21 cellular contexts compared by ENCODE assay signal in the genomic region with DNA sequence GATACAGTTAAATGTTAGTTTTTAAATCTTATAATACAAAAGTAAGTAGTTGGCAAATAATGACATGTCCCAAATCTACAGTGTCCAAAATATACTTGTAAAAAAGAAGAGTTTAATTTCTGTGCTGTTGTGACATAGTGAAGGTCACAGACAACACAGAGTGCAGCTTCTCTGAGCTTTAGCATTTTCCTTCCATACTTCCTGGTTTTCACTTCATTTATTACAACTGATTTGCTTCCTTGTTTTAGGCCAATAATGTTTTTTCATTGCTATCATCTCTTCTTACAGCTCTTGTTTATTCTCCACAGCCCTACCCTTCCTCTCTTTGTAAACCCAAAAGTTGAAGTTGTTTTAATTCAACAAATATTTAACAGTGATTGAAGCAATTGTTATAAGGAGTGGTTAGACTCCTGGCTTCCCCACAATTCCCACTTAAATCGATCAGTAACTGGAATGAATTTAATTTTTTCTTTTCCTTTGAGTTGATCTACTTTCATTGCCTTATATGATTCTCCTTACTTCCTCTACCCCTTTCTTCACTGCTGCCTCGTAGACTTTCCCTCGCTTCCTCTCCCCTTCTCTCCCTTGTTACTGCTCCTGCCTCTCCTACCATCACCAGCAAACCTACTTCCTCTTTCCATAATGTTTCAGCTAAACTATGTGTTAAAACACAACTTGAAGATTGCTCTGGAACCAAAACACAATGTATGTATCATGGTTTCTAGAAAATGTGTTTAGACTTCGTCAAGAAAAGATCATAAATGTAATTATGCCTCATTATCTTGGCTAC.
A peak's percentile ranks its signal among the peaks of the same experiment; 100 is the strongest.
DNase-seq lines count a peak whose midpoint lies in the region; TF ChIP-seq lines count a peak whose summit lies in the region.
"Had no signal": no experiment of that assay in that cellular context is flagged by ENCODE, and none has a peak within 500 bp of the region (broad histone marks: within the 10 kb centered on the region; RNA-seq: fewer than 3 reads in every experiment).

No MANE protein-coding gene starts in this region.

- H3K9me3 Mint-ChIP-seq in endothelial cell (ENCODE audit: unreplicated experiment), result no peaks in the 10 kb centered on the region

- peaks cover 5% of the 10 kb centered on the region for H3K4me1 Mint-ChIP-seq in endothelial cell (ENCODE audit: unreplicated experiment)
- H3K4me1 Mint-ChIP-seq: activated naive CD4-positive, alpha-beta T cell treated with anti-CD3 and anti-CD28 coated beads, Interleukin-2, amount 10 ng/mL, durations not matched to agents 7 days and 5 days had no signal

- intact Hi-C loops in dorsolateral prefrontal cortex (cut with DNase I), result no loop called here

- in situ Hi-C loops in KBM-7 (cut with MboI; ENCODE audit: low pct_unique_long_range_greater_than_20kb, low sequenced_read_pairs), result no loop called here

- WGBS in hepatocyte (ENCODE audit: low lambda C conversion rate, missing lambda C conversion rate), result 61% methylated on average over 4 of the region's 4 CpGs

- DNase-seq in AML-193 (lab: John Stamatoyannopoulos, UW) (peak; percentile 51), KBM-7 (peak; percentile 87), SIG-M5 treated with dmso at 0.1 percent for 504 hours (lab: John Stamatoyannopoulos, UW; ENCODE audit: unreplicated experiment) (peak; percentile 92), hepatocyte (ENCODE audit: low spot score) (no peak), endothelial cell (ENCODE audit: low spot score) (no peak), DMS114 treated with DMSO at 0.1 percent for 48 hours (lab: John Stamatoyannopoulos, UW; ENCODE audit: unreplicated experiment) (no peak), dorsolateral prefrontal cortex (no peak), NCI-H774 (lab: John Stamatoyannopoulos, UW) (no peak)
- DNase-seq: activated CD4-positive, alpha-beta T cell treated with anti-CD3 and anti-CD28 coated beads for 1 hour; activated naive CD4-positive, alpha-beta T cell treated with anti-CD3 and anti-CD28 coated beads, Interleukin-2, amount 10 ng/mL, durations not matched to agents 7 days and 5 days; activated T-cell treated with anti-CD3 and anti-CD28 coated beads, Interleukin-2, amount 50 U/mL, for 72 hours; amygdala; Caco-2; cortex of kidney; H7; midbrain; NCI-H187 treated with DMSO at 0.1 percent for 48 hours; NK-92 treated with Interleukin-12 subunit alpha and Interleukin-12 subunit beta, amount 100 ng/mL, for 24 hours; RPMI8226 had no signal

- H3K27ac ChIP-seq in hepatocyte (no peak overlapping the region), dorsolateral prefrontal cortex (no peak overlapping the region)
- H3K27ac ChIP-seq: A549, prostate gland had no signal

- H3K36me3 Mint-ChIP-seq in endothelial cell (ENCODE audit: low read depth, unreplicated experiment), result no peaks in the 10 kb centered on the region
- H3K36me3 Mint-ChIP-seq: activated naive CD4-positive, alpha-beta T cell treated with anti-CD3 and anti-CD28 coated beads, Interleukin-2, amount 10 ng/mL, durations not matched to agents 7 days and 5 days had no signal

- H3K36me3 ChIP-seq in hepatocyte (replicated peaks; ENCODE audit: insufficient read depth, low read depth), result no peaks in the 10 kb centered on the region
- H3K36me3 ChIP-seq: prostate gland had no signal

- H3K4me1 ChIP-seq in hepatocyte (ENCODE audit: insufficient read depth), result no peaks in the 10 kb centered on the region
- H3K4me1 ChIP-seq: A549, Caco-2, prostate gland had no signal

- H3K9me3 ChIP-seq in hepatocyte (ENCODE audit: low read depth), result no peaks in the 10 kb centered on the region
- H3K9me3 ChIP-seq: A549, Caco-2, prostate gland had no signal

- no peak overlapping the region for H3K4me2 ChIP-seq in hepatocyte
- H3K4me2 ChIP-seq: A549 had no signal

- no peak for TF ChIP-seq CTCF in hepatocyte (IDR thresholded peaks at IDR 0.05; ENCODE audit: poor library complexity)
- TF ChIP-seq CTCF in endothelial cell (IDR thresholded peaks at IDR 0.05; ENCODE audit: unreplicated experiment), result no peak
- TF ChIP-seq CTCF in dorsolateral prefrontal cortex (IDR thresholded peaks at IDR 0.05 in 54 of 56, conservative IDR thresholded peaks at IDR 0.05 in 2 of 56; ENCODE audit: low read depth in 1 of 56, partially characterized antibody in 56 of 56), result no peak

- H3K27me3 ChIP-seq in hepatocyte (no peaks in the 10 kb centered on the region), dorsolateral prefrontal cortex (peaks cover 0 to 3% (median 0%) of the 10 kb centered on the region in 45 donors)

- H2AFZ ChIP-seq in hepatocyte, result peak overlapping the region; percentile 6

- H3K4me3 ChIP-seq in hepatocyte (no peak overlapping the region), dorsolateral prefrontal cortex (no peak overlapping the region)
- H3K4me3 ChIP-seq: A549, prostate gland had no signal

- H4K20me1 ChIP-seq in hepatocyte (ENCODE audit: insufficient read depth, poor library complexity, severe bottlenecking), result no peaks in the 10 kb centered on the region

- no peak overlapping the region for H3K27ac Mint-ChIP-seq in endothelial cell (ENCODE audit: unreplicated experiment)
- H3K27ac Mint-ChIP-seq: activated naive CD4-positive, alpha-beta T cell treated with anti-CD3 and anti-CD28 coated beads, Interleukin-2, amount 10 ng/mL, durations not matched to agents 7 days and 5 days; activated T-cell treated with anti-CD3 and anti-CD28 coated beads, Interleukin-2, amount 50 U/mL, for 72 hours had no signal

- peaks cover 2% of the 10 kb centered on the region for H3K27me3 Mint-ChIP-seq in endothelial cell (ENCODE audit: unreplicated experiment)
- H3K27me3 Mint-ChIP-seq: activated naive CD4-positive, alpha-beta T cell treated with anti-CD3 and anti-CD28 coated beads, Interleukin-2, amount 10 ng/mL, durations not matched to agents 7 days and 5 days had no signal

- H3K4me3 Mint-ChIP-seq in endothelial cell (ENCODE audit: unreplicated experiment), result no peak overlapping the region
- H3K4me3 Mint-ChIP-seq: activated naive CD4-positive, alpha-beta T cell treated with anti-CD3 and anti-CD28 coated beads, Interleukin-2, amount 10 ng/mL, durations not matched to agents 7 days and 5 days; activated T-cell treated with anti-CD3 and anti-CD28 coated beads, Interleukin-2, amount 50 U/mL, for 72 hours had no signal

- no peaks in the 10 kb centered on the region for H3K79me2 ChIP-seq in hepatocyte

- H3K9me2 ChIP-seq in hepatocyte (replicated peaks; ENCODE audit: insufficient read depth), result no peaks in the 10 kb centered on the region

Comparison
In these comparisons a context has a peak if more than half of its experiments do, and no peak if none do; other contexts are left out.
1. DNase-seq: peak in AML-193 (2 of 2), KBM-7 (single experiment) and SIG-M5 treated with dmso at 0.1 percent for 504 hours (single experiment); none in hepatocyte (single experiment), endothelial cell (single experiment), DMS114 treated with DMSO at 0.1 percent for 48 hours (single experiment), dorsolateral prefrontal cortex (0 of 10) and NCI-H774 (single experiment).